1 cellular context compared by ENCODE assay signal in the genomic region with DNA sequence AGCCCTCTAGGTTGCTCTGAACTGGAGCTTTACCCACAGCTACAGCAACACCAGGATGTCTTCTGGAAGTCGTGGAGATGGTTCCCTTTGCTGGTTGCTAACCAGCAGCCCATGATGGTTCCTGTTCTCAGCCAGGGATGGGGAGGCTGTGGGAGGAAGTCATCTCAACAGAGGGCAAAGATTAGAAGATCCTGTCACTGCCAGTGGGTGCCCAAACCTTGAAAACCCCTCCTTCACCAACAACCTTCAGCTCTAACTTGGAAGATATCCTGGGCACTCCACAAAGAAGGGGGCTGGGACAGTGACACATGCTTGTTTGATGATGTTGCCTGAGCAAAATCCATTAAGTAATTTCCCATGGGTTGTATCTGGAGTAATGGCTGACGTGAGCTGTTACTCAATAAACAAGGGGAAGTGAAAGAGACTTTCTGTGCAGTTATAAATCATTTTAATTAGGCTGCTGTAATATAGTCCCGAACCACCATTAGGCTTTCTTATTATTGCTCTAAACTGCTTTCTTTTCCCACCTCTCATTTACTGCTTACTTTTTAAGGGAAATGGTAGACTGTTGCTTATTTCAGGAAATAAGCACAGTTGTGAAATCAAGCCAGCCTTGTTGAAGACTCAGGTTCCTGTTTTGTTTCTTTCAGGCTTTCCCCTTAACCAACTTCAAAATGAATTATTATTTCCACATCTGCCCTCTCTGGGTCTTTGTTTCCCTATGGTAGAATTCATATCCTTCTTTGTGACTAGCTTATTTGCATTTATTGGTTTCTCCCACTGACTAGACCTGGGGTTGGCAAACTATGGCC.
A peak's percentile ranks its signal among the peaks of the same experiment; 100 is the strongest.
TF ChIP-seq lines count a peak whose summit lies in the region.

No MANE protein-coding gene starts in this region.

TF ChIP-seq in GM12878, 131 proteins besides CTCF, POLR2A, EP300 and RAD21 (continued from another document and continues in another):
- TF ChIP-seq, protein P1, sequence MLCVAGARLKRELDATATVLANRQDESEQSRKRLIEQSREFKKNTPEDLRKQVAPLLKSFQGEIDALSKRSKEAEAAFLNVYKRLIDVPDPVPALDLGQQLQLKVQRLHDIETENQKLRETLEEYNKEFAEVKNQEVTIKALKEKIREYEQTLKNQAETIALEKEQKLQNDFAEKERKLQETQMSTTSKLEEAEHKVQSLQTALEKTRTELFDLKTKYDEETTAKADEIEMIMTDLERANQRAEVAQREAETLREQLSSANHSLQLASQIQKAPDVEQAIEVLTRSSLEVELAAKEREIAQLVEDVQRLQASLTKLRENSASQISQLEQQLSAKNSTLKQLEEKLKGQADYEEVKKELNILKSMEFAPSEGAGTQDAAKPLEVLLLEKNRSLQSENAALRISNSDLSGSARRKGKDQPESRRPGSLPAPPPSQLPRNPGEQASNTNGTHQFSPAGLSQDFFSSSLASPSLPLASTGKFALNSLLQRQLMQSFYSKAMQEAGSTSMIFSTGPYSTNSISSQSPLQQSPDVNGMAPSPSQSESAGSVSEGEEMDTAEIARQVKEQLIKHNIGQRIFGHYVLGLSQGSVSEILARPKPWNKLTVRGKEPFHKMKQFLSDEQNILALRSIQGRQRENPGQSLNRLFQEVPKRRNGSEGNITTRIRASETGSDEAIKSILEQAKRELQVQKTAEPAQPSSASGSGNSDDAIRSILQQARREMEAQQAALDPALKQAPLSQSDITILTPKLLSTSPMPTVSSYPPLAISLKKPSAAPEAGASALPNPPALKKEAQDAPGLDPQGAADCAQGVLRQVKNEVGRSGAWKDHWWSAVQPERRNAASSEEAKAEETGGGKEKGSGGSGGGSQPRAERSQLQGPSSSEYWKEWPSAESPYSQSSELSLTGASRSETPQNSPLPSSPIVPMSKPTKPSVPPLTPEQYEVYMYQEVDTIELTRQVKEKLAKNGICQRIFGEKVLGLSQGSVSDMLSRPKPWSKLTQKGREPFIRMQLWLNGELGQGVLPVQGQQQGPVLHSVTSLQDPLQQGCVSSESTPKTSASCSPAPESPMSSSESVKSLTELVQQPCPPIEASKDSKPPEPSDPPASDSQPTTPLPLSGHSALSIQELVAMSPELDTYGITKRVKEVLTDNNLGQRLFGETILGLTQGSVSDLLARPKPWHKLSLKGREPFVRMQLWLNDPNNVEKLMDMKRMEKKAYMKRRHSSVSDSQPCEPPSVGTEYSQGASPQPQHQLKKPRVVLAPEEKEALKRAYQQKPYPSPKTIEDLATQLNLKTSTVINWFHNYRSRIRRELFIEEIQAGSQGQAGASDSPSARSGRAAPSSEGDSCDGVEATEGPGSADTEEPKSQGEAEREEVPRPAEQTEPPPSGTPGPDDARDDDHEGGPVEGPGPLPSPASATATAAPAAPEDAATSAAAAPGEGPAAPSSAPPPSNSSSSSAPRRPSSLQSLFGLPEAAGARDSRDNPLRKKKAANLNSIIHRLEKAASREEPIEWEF (IDR thresholded peaks at IDR 0.05; ENCODE audit: insufficient replicate concordance, low read depth, low read length) = peak; percentile 40
- peak; percentile 73; the same call in 1 of the 2 replicates for TF ChIP-seq GATAD2B (conservative IDR thresholded peaks at IDR 0.05; ENCODE audit: low read depth)
- TF ChIP-seq SREBF2 (IDR thresholded peaks at IDR 0.05; ENCODE audit: low read length) = no peak
- TF ChIP-seq MEF2A (IDR thresholded peaks at IDR 0.05; ENCODE audit: insufficient read depth, low read depth, low read length) = no peak
- TF ChIP-seq, protein P2, sequence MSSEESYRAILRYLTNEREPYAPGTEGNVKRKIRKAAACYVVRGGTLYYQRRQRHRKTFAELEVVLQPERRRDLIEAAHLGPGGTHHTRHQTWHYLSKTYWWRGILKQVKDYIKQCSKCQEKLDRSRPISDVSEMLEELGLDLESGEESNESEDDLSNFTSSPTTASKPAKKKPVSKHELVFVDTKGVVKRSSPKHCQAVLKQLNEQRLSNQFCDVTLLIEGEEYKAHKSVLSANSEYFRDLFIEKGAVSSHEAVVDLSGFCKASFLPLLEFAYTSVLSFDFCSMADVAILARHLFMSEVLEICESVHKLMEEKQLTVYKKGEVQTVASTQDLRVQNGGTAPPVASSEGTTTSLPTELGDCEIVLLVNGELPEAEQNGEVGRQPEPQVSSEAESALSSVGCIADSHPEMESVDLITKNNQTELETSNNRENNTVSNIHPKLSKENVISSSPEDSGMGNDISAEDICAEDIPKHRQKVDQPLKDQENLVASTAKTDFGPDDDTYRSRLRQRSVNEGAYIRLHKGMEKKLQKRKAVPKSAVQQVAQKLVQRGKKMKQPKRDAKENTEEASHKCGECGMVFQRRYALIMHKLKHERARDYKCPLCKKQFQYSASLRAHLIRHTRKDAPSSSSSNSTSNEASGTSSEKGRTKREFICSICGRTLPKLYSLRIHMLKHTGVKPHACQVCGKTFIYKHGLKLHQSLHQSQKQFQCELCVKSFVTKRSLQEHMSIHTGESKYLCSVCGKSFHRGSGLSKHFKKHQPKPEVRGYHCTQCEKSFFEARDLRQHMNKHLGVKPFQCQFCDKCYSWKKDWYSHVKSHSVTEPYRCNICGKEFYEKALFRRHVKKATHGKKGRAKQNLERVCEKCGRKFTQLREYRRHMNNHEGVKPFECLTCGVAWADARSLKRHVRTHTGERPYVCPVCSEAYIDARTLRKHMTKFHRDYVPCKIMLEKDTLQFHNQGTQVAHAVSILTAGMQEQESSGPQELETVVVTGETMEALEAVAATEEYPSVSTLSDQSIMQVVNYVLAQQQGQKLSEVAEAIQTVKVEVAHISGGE (CRISPR knock-in tag; IDR thresholded peaks at IDR 0.05) = no peak
- TF ChIP-seq, protein P3, sequence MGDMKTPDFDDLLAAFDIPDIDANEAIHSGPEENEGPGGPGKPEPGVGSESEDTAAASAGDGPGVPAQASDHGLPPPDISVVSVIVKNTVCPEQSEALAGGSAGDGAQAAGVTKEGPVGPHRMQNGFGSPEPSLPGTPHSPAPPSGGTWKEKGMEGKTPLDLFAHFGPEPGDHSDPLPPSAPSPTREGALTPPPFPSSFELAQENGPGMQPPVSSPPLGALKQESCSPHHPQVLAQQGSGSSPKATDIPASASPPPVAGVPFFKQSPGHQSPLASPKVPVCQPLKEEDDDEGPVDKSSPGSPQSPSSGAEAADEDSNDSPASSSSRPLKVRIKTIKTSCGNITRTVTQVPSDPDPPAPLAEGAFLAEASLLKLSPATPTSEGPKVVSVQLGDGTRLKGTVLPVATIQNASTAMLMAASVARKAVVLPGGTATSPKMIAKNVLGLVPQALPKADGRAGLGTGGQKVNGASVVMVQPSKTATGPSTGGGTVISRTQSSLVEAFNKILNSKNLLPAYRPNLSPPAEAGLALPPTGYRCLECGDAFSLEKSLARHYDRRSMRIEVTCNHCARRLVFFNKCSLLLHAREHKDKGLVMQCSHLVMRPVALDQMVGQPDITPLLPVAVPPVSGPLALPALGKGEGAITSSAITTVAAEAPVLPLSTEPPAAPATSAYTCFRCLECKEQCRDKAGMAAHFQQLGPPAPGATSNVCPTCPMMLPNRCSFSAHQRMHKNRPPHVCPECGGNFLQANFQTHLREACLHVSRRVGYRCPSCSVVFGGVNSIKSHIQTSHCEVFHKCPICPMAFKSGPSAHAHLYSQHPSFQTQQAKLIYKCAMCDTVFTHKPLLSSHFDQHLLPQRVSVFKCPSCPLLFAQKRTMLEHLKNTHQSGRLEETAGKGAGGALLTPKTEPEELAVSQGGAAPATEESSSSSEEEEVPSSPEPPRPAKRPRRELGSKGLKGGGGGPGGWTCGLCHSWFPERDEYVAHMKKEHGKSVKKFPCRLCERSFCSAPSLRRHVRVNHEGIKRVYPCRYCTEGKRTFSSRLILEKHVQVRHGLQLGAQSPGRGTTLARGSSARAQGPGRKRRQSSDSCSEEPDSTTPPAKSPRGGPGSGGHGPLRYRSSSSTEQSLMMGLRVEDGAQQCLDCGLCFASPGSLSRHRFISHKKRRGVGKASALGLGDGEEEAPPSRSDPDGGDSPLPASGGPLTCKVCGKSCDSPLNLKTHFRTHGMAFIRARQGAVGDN (IDR thresholded peaks at IDR 0.05) = no peak
- no peak for TF ChIP-seq MTA3 (IDR thresholded peaks at IDR 0.05; ENCODE audit: borderline replicate concordance, low read length)
- TF ChIP-seq YY1 (IDR thresholded peaks at IDR 0.05; ENCODE audit: low read depth, low read length) = peak; percentile 55
- TF ChIP-seq KDM1A (IDR thresholded peaks at IDR 0.05; ENCODE audit: borderline replicate concordance) = no peak
- peak; percentile 100 for TF ChIP-seq MTA2 (IDR thresholded peaks at IDR 0.05; ENCODE audit: low read depth)
- TF ChIP-seq, protein P4, sequence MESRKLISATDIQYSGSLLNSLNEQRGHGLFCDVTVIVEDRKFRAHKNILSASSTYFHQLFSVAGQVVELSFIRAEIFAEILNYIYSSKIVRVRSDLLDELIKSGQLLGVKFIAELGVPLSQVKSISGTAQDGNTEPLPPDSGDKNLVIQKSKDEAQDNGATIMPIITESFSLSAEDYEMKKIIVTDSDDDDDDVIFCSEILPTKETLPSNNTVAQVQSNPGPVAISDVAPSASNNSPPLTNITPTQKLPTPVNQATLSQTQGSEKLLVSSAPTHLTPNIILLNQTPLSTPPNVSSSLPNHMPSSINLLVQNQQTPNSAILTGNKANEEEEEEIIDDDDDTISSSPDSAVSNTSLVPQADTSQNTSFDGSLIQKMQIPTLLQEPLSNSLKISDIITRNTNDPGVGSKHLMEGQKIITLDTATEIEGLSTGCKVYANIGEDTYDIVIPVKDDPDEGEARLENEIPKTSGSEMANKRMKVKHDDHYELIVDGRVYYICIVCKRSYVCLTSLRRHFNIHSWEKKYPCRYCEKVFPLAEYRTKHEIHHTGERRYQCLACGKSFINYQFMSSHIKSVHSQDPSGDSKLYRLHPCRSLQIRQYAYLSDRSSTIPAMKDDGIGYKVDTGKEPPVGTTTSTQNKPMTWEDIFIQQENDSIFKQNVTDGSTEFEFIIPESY (IDR thresholded peaks at IDR 0.05) = no peak
- TF ChIP-seq, protein P5, sequence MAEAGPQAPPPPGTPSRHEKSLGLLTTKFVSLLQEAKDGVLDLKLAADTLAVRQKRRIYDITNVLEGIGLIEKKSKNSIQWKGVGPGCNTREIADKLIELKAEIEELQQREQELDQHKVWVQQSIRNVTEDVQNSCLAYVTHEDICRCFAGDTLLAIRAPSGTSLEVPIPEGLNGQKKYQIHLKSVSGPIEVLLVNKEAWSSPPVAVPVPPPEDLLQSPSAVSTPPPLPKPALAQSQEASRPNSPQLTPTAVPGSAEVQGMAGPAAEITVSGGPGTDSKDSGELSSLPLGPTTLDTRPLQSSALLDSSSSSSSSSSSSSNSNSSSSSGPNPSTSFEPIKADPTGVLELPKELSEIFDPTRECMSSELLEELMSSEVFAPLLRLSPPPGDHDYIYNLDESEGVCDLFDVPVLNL (IDR thresholded peaks at IDR 0.05; ENCODE audit: low read depth, low read length) = no peak
- no peak for TF ChIP-seq CREB1 (IDR thresholded peaks at IDR 0.05; ENCODE audit: low read depth)
- peak; percentile 32; the same call in 1 of the 2 replicates for TF ChIP-seq MXI1 (IDR thresholded peaks at IDR 0.05; ENCODE audit: low read depth, low read length)
- TF ChIP-seq SMAD1 (IDR thresholded peaks at IDR 0.05; ENCODE audit: low read depth, partially characterized antibody) = peak; percentile 57
- no peak for TF ChIP-seq HCFC1 (IDR thresholded peaks at IDR 0.05; ENCODE audit: low read length)
- TF ChIP-seq YBX1 (IDR thresholded peaks at IDR 0.05) = no peak
- peak; percentile 96 for TF ChIP-seq DPF2 (IDR thresholded peaks at IDR 0.05)
- TF ChIP-seq POLR2AphosphoS2 (IDR thresholded peaks at IDR 0.05; ENCODE audit: low read depth, low read length) = no peak
- no peak for TF ChIP-seq ESRRA (IDR thresholded peaks at IDR 0.05; ENCODE audit: low read length)
- TF ChIP-seq, protein P6, sequence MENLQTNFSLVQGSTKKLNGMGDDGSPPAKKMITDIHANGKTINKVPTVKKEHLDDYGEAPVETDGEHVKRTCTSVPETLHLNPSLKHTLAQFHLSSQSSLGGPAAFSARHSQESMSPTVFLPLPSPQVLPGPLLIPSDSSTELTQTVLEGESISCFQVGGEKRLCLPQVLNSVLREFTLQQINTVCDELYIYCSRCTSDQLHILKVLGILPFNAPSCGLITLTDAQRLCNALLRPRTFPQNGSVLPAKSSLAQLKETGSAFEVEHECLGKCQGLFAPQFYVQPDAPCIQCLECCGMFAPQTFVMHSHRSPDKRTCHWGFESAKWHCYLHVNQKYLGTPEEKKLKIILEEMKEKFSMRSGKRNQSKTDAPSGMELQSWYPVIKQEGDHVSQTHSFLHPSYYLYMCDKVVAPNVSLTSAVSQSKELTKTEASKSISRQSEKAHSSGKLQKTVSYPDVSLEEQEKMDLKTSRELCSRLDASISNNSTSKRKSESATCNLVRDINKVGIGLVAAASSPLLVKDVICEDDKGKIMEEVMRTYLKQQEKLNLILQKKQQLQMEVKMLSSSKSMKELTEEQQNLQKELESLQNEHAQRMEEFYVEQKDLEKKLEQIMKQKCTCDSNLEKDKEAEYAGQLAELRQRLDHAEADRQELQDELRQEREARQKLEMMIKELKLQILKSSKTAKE (IDR thresholded peaks at IDR 0.05; ENCODE audit: low read depth, poor library complexity, severe bottlenecking) = peak; percentile 55
- peak; percentile 83 for TF ChIP-seq NBN (IDR thresholded peaks at IDR 0.05)
- TF ChIP-seq, protein P7, sequence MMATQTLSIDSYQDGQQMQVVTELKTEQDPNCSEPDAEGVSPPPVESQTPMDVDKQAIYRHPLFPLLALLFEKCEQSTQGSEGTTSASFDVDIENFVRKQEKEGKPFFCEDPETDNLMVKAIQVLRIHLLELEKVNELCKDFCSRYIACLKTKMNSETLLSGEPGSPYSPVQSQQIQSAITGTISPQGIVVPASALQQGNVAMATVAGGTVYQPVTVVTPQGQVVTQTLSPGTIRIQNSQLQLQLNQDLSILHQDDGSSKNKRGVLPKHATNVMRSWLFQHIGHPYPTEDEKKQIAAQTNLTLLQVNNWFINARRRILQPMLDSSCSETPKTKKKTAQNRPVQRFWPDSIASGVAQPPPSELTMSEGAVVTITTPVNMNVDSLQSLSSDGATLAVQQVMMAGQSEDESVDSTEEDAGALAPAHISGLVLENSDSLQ (IDR thresholded peaks at IDR 0.05) = peak; percentile 82
- TF ChIP-seq RCOR1 (conservative IDR thresholded peaks at IDR 0.05; ENCODE audit: low read depth, low read length) = 0 out of 2 replicates have a peak, but pooled peaks have one; percentile 61
- TF ChIP-seq, protein P8, sequence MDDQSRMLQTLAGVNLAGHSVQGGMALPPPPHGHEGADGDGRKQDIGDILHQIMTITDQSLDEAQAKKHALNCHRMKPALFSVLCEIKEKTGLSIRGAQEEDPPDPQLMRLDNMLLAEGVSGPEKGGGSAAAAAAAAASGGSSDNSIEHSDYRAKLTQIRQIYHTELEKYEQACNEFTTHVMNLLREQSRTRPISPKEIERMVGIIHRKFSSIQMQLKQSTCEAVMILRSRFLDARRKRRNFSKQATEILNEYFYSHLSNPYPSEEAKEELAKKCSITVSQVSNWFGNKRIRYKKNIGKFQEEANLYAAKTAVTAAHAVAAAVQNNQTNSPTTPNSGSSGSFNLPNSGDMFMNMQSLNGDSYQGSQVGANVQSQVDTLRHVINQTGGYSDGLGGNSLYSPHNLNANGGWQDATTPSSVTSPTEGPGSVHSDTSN (IDR thresholded peaks at IDR 0.05; ENCODE audit: insufficient replicate concordance, low read depth, low read length) = peak; percentile 74
- TF ChIP-seq NR2F1 (conservative IDR thresholded peaks at IDR 0.05) = peak; percentile 60; the same call in 1 of the 2 replicates
- TF ChIP-seq JUND (IDR thresholded peaks at IDR 0.05; ENCODE audit: low read depth, low read length) = no peak
- TF ChIP-seq ZNF207 (IDR thresholded peaks at IDR 0.05; ENCODE audit: borderline replicate concordance) = no peak
- TF ChIP-seq BCL11A (IDR thresholded peaks at IDR 0.05; ENCODE audit: low read depth, low read length) = peak; percentile 98
- no peak for TF ChIP-seq PAX8 (IDR thresholded peaks at IDR 0.05)
- TF ChIP-seq SPI1 (IDR thresholded peaks at IDR 0.05; ENCODE audit: borderline replicate concordance, insufficient read depth, low read depth, low read length) = peak; percentile 93
- TF ChIP-seq BRCA1 (IDR thresholded peaks at IDR 0.05; ENCODE audit: low read depth, low read length) = no peak
- TF ChIP-seq ATF7 (IDR thresholded peaks at IDR 0.05; ENCODE audit: low read depth) = peak; percentile 91
- TF ChIP-seq TBL1XR1 (IDR thresholded peaks at IDR 0.05; ENCODE audit: low read depth, low read length) = no peak
